In the genomic region with DNA sequence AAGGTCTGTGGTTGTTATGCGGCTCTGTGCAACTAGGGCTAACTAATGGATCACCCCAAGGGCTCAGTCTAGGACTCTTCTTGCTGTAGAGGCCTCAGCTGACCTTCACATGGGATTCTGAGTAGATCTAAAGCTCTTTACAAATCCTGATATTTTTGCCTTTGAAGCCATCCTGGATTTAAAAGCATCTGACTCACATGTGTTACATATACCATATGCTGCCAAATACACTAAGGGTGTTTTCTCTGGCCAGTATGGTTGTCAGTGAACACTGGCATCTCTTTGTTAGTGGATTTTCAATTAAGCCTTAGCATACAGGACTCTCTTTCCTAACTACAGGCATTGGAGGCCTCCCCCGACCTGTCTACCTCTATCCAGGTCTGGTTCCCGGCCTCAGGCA, we compare ENCODE assay signal across 34 cellular contexts.
"Had no signal": no experiment of that assay in that cellular context is flagged by ENCODE, and none has a peak within 500 bp of the region (broad histone marks: within the 10 kb centered on the region; RNA-seq: fewer than 3 reads in every experiment).

No MANE protein-coding gene starts in this region.

- DNase-seq: activated B cell treated with CpG ODN at 0.5 μM for 24 hours; activated CD4-positive, alpha-beta memory T cell treated with anti-CD3 and anti-CD28 coated beads, Interleukin-2, amount 10 ng/mL, durations not matched to agents 7 days and 5 days; activated CD4-positive, alpha-beta T cell treated with anti-CD3 and anti-CD28 coated beads for 48 hours; activated CD4-positive, CD25-positive, alpha-beta regulatory T cell treated with anti-CD3 and anti-CD28 coated beads, Interleukin-2, amount 50 U/mL, for 72 hours; activated CD8-positive, alpha-beta memory T cell treated with anti-CD3 and anti-CD28 coated beads for 24 hours; activated CD8-positive, alpha-beta memory T cell treated with anti-CD3 and anti-CD28 coated beads, Interleukin-2, amount 10 ng/mL, durations not matched to agents 7 days and 5 days; activated CD8-positive, alpha-beta memory T cell treated with anti-CD3 and anti-CD28 coated beads, Interleukin-2, amount 50 U/mL, for 48 hours; activated effector memory CD4-positive, alpha-beta T cell treated with Interleukin-2 at 50 U/mL for 16 hours; activated naive CD4-positive, alpha-beta T cell treated with anti-CD3 and anti-CD28 coated beads, Interleukin-2, amount 10 ng/mL, durations not matched to agents 7 days and 5 days; activated naive CD8-positive, alpha-beta T cell treated with anti-CD3 and anti-CD28 coated beads, Interleukin-2, amount 50 U/mL, for 24 hours; activated T-cell treated with anti-CD3 and anti-CD28 coated beads, Interleukin-2, amount 50 U/mL, for 48 hours; Karpas-422; KBM-7; MG63; NCI-H1048; NCI-H1105 treated with DMSO at 0.1 percent for 48 hours; NCI-H1436; NCI-H1694; NCI-H1930; NCI-H2081 treated with DMSO at 0.1 percent for 48 hours; NCI-H226; NCI-H524 treated with DMSO at 0.1 percent for 48 hours; PC-3; Peyer's patch; RPMI8226; SHP77 treated with DMSO at 0.1 percent for 48 hours had no signal

- H3K9me3 Mint-ChIP-seq: activated B cell treated with CpG ODN at 0.5 μM for 24 hours; activated CD4-positive, alpha-beta memory T cell treated with anti-CD3 and anti-CD28 coated beads, Interleukin-2, amount 10 ng/mL, durations not matched to agents 7 days and 5 days; activated naive CD4-positive, alpha-beta T cell treated with anti-CD3 and anti-CD28 coated beads, Interleukin-2, amount 10 ng/mL, durations not matched to agents 7 days and 5 days; activated naive CD8-positive, alpha-beta T cell treated with anti-CD3 and anti-CD28 coated beads, Interleukin-2, amount 50 U/mL, for 24 hours; brain; IgD-negative memory B cell; T-helper 1 cell treated with Interleukin-12 subunit alpha and Interleukin-12 subunit beta and Interleukin-4 antibody, amounts not matched to agents 30 μg/mL and 1 μg/mL, for 36 hours; T-helper 2 cell treated with Interferon-gamma antibody and Interleukin-4, amounts not matched to agents 5 μg/mL and 100 μg/mL, for 36 hours had no signal

- H3K27me3 Mint-ChIP-seq: activated CD4-positive, alpha-beta memory T cell treated with anti-CD3 and anti-CD28 coated beads, Interleukin-2, amount 10 ng/mL, durations not matched to agents 7 days and 5 days; activated CD8-positive, alpha-beta memory T cell treated with anti-CD3 and anti-CD28 coated beads, Interleukin-2, amount 10 ng/mL, durations not matched to agents 7 days and 5 days; activated naive CD4-positive, alpha-beta T cell treated with anti-CD3 and anti-CD28 coated beads, Interleukin-2, amount 10 ng/mL, durations not matched to agents 7 days and 5 days; activated naive CD8-positive, alpha-beta T cell; activated naive CD8-positive, alpha-beta T cell treated with anti-CD3 and anti-CD28 coated beads, Interleukin-2, amount 50 U/mL, for 24 hours had no signal

- H3K36me3 Mint-ChIP-seq: activated CD8-positive, alpha-beta memory T cell treated with anti-CD3 and anti-CD28 coated beads, Interleukin-2, amount 10 ng/mL, durations not matched to agents 7 days and 5 days; activated naive CD4-positive, alpha-beta T cell treated with anti-CD3 and anti-CD28 coated beads, Interleukin-2, amount 10 ng/mL, durations not matched to agents 7 days and 5 days; activated naive CD8-positive, alpha-beta T cell; brain had no signal

- H3K4me1 Mint-ChIP-seq: activated CD4-positive, alpha-beta memory T cell treated with anti-CD3 and anti-CD28 coated beads, Interleukin-2, amount 10 ng/mL, durations not matched to agents 7 days and 5 days; activated CD8-positive, alpha-beta memory T cell treated with anti-CD3 and anti-CD28 coated beads, Interleukin-2, amount 10 ng/mL, durations not matched to agents 7 days and 5 days; activated naive CD4-positive, alpha-beta T cell treated with anti-CD3 and anti-CD28 coated beads, Interleukin-2, amount 10 ng/mL, durations not matched to agents 7 days and 5 days; activated naive CD8-positive, alpha-beta T cell treated with anti-CD3 and anti-CD28 coated beads, Interleukin-2, amount 50 U/mL, for 24 hours had no signal

- H3K4me1 ChIP-seq: Peyer's patch, SJSA1 had no signal

- ATAC-seq: activated CD8-positive, alpha-beta memory T cell treated with anti-CD3 and anti-CD28 coated beads, Interleukin-2, amount 10 ng/mL, durations not matched to agents 7 days and 5 days; activated naive CD8-positive, alpha-beta T cell treated with anti-CD3 and anti-CD28 coated beads, Interleukin-2, amount 50 U/mL, for 24 hours; PC-3 had no signal

- H3K27ac Mint-ChIP-seq: activated B cell treated with CpG ODN at 0.5 μM for 24 hours; activated CD4-positive, alpha-beta memory T cell treated with anti-CD3 and anti-CD28 coated beads, Interleukin-2, amount 10 ng/mL, durations not matched to agents 7 days and 5 days; activated CD8-positive, alpha-beta memory T cell treated with anti-CD3 and anti-CD28 coated beads, Interleukin-2, amount 10 ng/mL, durations not matched to agents 7 days and 5 days; activated naive CD4-positive, alpha-beta T cell treated with anti-CD3 and anti-CD28 coated beads, Interleukin-2, amount 10 ng/mL, durations not matched to agents 7 days and 5 days; activated naive CD8-positive, alpha-beta T cell; activated naive CD8-positive, alpha-beta T cell treated with anti-CD3 and anti-CD28 coated beads, Interleukin-2, amount 50 U/mL, for 24 hours; IgD-negative memory B cell; T-helper 1 cell treated with Interleukin-12 subunit alpha and Interleukin-12 subunit beta and Interleukin-4 antibody, amounts not matched to agents 30 μg/mL and 1 μg/mL, for 36 hours; T-helper 2 cell treated with Interferon-gamma antibody and Interleukin-4, amounts not matched to agents 5 μg/mL and 100 μg/mL, for 36 hours had no signal

- H3K4me3 ChIP-seq: cardiac muscle cell, MG63, Peyer's patch, SJSA1 had no signal

- H3K27ac ChIP-seq: cardiac muscle cell, Peyer's patch, SJSA1 had no signal

- H3K4me3 Mint-ChIP-seq: activated B cell treated with CpG ODN at 0.5 μM for 24 hours; activated CD4-positive, alpha-beta memory T cell treated with anti-CD3 and anti-CD28 coated beads, Interleukin-2, amount 10 ng/mL, durations not matched to agents 7 days and 5 days; activated CD8-positive, alpha-beta memory T cell treated with anti-CD3 and anti-CD28 coated beads, Interleukin-2, amount 10 ng/mL, durations not matched to agents 7 days and 5 days; activated naive CD4-positive, alpha-beta T cell treated with anti-CD3 and anti-CD28 coated beads, Interleukin-2, amount 10 ng/mL, durations not matched to agents 7 days and 5 days; activated naive CD8-positive, alpha-beta T cell; activated naive CD8-positive, alpha-beta T cell treated with anti-CD3 and anti-CD28 coated beads, Interleukin-2, amount 50 U/mL, for 24 hours; brain; T-helper 1 cell treated with Interleukin-12 subunit alpha and Interleukin-12 subunit beta and Interleukin-4 antibody, amounts not matched to agents 30 μg/mL and 1 μg/mL, for 36 hours; T-helper 2 cell treated with Interferon-gamma antibody and Interleukin-4, amounts not matched to agents 5 μg/mL and 100 μg/mL, for 36 hours had no signal

- H3K27me3 ChIP-seq: cardiac muscle cell, MG63, Peyer's patch, SJSA1 had no signal

- H3K36me3 ChIP-seq: cardiac muscle cell, MG63, Peyer's patch, SJSA1 had no signal

- H3K9me3 ChIP-seq: MG63, Peyer's patch, SJSA1, SK-N-SH had no signal
